Comparison of ENCODE assay signal across 1 cellular context in the genomic region with DNA sequence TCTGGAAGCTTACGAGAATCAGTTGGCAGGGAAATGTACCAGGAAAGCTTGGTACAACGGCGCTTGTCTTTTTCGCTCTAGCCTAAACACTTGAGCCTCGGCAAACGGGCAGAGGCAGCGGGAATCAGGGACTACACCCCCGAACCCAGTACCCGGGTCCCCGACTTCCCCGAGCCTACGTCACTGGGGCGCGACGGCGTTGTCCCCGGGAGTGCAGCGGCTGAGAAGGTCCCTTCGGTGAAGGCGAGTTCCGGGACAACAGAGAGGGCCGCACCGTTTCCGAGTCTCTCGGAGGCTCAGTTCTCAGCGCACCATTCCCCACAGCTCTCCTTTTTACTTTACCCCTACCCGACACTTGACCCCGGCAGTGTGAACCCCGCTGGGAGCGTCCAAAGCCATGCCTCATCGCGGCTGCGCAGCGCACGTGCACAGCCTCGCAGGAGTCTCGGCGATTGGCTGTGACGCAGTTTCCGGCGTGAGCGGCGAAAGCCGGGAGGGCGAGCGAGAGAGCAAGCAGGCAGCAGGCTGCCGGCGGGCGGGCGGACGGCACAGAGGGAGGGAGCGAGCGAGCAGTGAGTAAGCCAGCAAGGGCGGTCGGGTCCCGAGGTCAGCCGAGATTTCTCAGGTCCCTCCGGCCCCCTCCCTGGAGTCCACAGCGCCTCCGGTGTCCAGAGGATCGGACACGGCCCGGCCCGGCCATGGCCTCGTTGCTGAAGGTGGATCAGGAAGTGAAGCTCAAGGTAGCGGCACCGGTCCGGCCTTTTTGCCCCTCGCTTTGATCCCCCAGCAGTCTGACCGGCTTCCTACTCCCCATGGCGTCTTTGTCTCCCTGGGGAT.
A peak's percentile ranks its signal among the peaks of the same experiment; 100 is the strongest.
TF ChIP-seq lines count a peak whose summit lies in the region.

A gene with protein sequence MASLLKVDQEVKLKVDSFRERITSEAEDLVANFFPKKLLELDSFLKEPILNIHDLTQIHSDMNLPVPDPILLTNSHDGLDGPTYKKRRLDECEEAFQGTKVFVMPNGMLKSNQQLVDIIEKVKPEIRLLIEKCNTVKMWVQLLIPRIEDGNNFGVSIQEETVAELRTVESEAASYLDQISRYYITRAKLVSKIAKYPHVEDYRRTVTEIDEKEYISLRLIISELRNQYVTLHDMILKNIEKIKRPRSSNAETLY (plus strand): TSS at position 464 of the 837 bp plus-strand sequence. CDS start 235 bp downstream, at position 699.

TF ChIP-seq in HepG2, 621 proteins besides CTCF, POLR2A, EP300 and RAD21 (continued from another document and continues in another):
- TF ChIP-seq AHDC1 (CRISPR knock-in tag; IDR thresholded peaks at IDR 0.05; ENCODE audit: borderline replicate concordance), result no peak; the same call in 1 of the 2 replicates
- peak; percentile 48; the same call in 1 of the 2 replicates for TF ChIP-seq ZNF3 (CRISPR knock-in tag; IDR thresholded peaks at IDR 0.05)
- TF ChIP-seq HOXA7 (CRISPR knock-in tag; IDR thresholded peaks at IDR 0.05), result no peak
- TF ChIP-seq ZNF615 (CRISPR knock-in tag; IDR thresholded peaks at IDR 0.05; ENCODE audit: borderline replicate concordance), result peak; percentile 88; the same call in 1 of the 2 replicates
- TF ChIP-seq, protein P1, sequence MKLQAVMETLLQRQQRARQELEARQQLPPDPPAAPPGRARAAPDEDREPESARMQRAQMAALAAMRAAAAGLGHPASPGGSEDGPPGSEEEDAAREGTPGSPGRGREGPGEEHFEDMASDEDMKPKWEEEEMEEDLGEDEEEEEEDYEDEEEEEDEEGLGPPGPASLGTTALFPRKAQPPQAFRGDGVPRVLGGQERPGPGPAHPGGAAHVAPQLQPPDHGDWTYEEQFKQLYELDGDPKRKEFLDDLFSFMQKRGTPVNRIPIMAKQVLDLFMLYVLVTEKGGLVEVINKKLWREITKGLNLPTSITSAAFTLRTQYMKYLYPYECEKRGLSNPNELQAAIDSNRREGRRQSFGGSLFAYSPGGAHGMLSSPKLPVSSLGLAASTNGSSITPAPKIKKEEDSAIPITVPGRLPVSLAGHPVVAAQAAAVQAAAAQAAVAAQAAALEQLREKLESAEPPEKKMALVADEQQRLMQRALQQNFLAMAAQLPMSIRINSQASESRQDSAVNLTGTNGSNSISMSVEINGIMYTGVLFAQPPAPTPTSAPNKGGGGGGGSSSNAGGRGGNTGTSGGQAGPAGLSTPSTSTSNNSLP (IDR thresholded peaks at IDR 0.05; ENCODE audit: low read depth, low read length), result no peak
- TF ChIP-seq CREB1 (IDR thresholded peaks at IDR 0.05), result peak; percentile 97
- TF ChIP-seq CREB1 (CRISPR knock-in tag; IDR thresholded peaks at IDR 0.05), result peak; percentile 99
- peak; percentile 75 for TF ChIP-seq ZNF12 (CRISPR knock-in tag; IDR thresholded peaks at IDR 0.05)
- TF ChIP-seq ZNF44 (CRISPR knock-in tag; IDR thresholded peaks at IDR 0.05), result peak; percentile 91
- no peak; the same call in 1 of the 2 replicates for TF ChIP-seq NFE2 (CRISPR knock-in tag; IDR thresholded peaks at IDR 0.05)
- TF ChIP-seq, protein P2, sequence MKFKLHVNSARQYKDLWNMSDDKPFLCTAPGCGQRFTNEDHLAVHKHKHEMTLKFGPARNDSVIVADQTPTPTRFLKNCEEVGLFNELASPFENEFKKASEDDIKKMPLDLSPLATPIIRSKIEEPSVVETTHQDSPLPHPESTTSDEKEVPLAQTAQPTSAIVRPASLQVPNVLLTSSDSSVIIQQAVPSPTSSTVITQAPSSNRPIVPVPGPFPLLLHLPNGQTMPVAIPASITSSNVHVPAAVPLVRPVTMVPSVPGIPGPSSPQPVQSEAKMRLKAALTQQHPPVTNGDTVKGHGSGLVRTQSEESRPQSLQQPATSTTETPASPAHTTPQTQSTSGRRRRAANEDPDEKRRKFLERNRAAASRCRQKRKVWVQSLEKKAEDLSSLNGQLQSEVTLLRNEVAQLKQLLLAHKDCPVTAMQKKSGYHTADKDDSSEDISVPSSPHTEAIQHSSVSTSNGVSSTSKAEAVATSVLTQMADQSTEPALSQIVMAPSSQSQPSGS (CRISPR knock-in tag; IDR thresholded peaks at IDR 0.05), result peak; percentile 75; the same call in 1 of the 2 replicates
- TF ChIP-seq KLF11 (CRISPR knock-in tag; IDR thresholded peaks at IDR 0.05), result peak; percentile 73; the same call in 1 of the 2 replicates
- TF ChIP-seq BORCS8-MEF2B (CRISPR knock-in tag; IDR thresholded peaks at IDR 0.05), result peak; percentile 76; the same call in 1 of the 2 replicates
- peak; percentile 84; the same call in 1 of the 2 replicates for TF ChIP-seq ZNF383 (CRISPR knock-in tag; IDR thresholded peaks at IDR 0.05; ENCODE audit: borderline replicate concordance)
- peak; percentile 97 for TF ChIP-seq HIVEP1 (CRISPR knock-in tag; IDR thresholded peaks at IDR 0.05)
- TF ChIP-seq AKNA (CRISPR knock-in tag; IDR thresholded peaks at IDR 0.05; ENCODE audit: borderline replicate concordance), result no peak
- peak; percentile 91 for TF ChIP-seq ZNF33B (CRISPR knock-in tag; IDR thresholded peaks at IDR 0.05)
- TF ChIP-seq, protein P3, sequence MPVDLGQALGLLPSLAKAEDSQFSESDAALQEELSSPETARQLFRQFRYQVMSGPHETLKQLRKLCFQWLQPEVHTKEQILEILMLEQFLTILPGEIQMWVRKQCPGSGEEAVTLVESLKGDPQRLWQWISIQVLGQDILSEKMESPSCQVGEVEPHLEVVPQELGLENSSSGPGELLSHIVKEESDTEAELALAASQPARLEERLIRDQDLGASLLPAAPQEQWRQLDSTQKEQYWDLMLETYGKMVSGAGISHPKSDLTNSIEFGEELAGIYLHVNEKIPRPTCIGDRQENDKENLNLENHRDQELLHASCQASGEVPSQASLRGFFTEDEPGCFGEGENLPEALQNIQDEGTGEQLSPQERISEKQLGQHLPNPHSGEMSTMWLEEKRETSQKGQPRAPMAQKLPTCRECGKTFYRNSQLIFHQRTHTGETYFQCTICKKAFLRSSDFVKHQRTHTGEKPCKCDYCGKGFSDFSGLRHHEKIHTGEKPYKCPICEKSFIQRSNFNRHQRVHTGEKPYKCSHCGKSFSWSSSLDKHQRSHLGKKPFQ (CRISPR knock-in tag; IDR thresholded peaks at IDR 0.05; ENCODE audit: insufficient replicate concordance), result peak; percentile 96
- peak; percentile 66 for TF ChIP-seq SIN3A (IDR thresholded peaks at IDR 0.05; ENCODE audit: borderline replicate concordance, low read depth, low read length)
- peak; percentile 93 for TF ChIP-seq ZNF292 (CRISPR knock-in tag; IDR thresholded peaks at IDR 0.05; ENCODE audit: borderline replicate concordance, low read depth)
- TF ChIP-seq, protein P4, sequence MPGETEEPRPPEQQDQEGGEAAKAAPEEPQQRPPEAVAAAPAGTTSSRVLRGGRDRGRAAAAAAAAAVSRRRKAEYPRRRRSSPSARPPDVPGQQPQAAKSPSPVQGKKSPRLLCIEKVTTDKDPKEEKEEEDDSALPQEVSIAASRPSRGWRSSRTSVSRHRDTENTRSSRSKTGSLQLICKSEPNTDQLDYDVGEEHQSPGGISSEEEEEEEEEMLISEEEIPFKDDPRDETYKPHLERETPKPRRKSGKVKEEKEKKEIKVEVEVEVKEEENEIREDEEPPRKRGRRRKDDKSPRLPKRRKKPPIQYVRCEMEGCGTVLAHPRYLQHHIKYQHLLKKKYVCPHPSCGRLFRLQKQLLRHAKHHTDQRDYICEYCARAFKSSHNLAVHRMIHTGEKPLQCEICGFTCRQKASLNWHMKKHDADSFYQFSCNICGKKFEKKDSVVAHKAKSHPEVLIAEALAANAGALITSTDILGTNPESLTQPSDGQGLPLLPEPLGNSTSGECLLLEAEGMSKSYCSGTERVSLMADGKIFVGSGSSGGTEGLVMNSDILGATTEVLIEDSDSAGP (CRISPR knock-in tag; IDR thresholded peaks at IDR 0.05; ENCODE audit: borderline replicate concordance), result peak; percentile 98
- TF ChIP-seq ZNF503 (CRISPR knock-in tag; IDR thresholded peaks at IDR 0.05), result peak; percentile 79; the same call in 1 of the 2 replicates
